In genomic region chr18:47870605-47871004, GRCh38 we compare ENCODE assay signal across 19 cellular contexts. TPM values are rescaled to one million over a fixed set of nuclear protein-coding genes. Genes with fewer than 3 reads are reported as not detected.
DNase-seq lines count a peak whose midpoint lies in the region; ATAC-seq and TF ChIP-seq lines count a peak whose summit lies in the region.
"Had no signal": no experiment of that assay in that cellular context is flagged by ENCODE, and none has a peak within 500 bp of the region (broad histone marks: within the 10 kb centered on the region; RNA-seq: fewer than 3 reads in every experiment).

No MANE protein-coding gene starts in this region.

- peak overlapping the region; percentile 27 for H3K27ac Mint-ChIP-seq in MCF 10A (ENCODE audit: low read depth, unreplicated experiment)
- H3K27ac Mint-ChIP-seq: H9 had no signal

- no peak overlapping the region for H3K4me2 ChIP-seq in OCI-LY7 (ENCODE audit: low read length)

- H3K79me2 ChIP-seq in OCI-LY7 (ENCODE audit: insufficient read depth, low read depth, low read length), result no peaks in the 10 kb centered on the region

- CTCF ChIA-PET in MCF 10A (lab: Yijun Ruan, JAX) (interaction anchor here (0.6 to 1.5 kb wide), 4 partner anchors 23 to 527 kb away, joined by 3 to 4 read pairs (median 3); no protein-coding TSS in a partner anchor), OCI-LY7 (lab: Charles Lee; ENCODE audit: unreplicated experiment) (no interaction called here)

- BruUV-seq in MCF 10A (replicated peaks; lab: Mats Ljungman, UMichigan) (no TSS peak), OCI-LY7 (replicated peaks; lab: Mats Ljungman, UMichigan) (no TSS peak)

- DNase-seq in MCF 10A (ENCODE audit: unreplicated experiment) (no peak), breast epithelium (ENCODE audit: low spot score in 2 of 2) (no peak), OCI-LY7 (ENCODE audit: low spot score) (no peak), epithelial cell of esophagus (ENCODE audit: low read depth) (peak; percentile 65), pons (ENCODE audit: low spot score) (no peak)
- DNase-seq in activated effector memory CD4-positive, alpha-beta T cell treated with anti-CD3 and anti-CD28 coated beads, Interleukin-2, amount 50 U/mL, for 16 hours, result no peak
- DNase-seq: activated T-cell treated with anti-CD3 and anti-CD28 coated beads, Interleukin-2, amount 50 U/mL, for 4 hours; DMS79; erythroblast; H9; kidney glomerular epithelial cell; mesendoderm; MV-4-11; NCI-H1930; NCI-H510A; NK-92 treated with Interleukin-12 subunit alpha and Interleukin-12 subunit beta, amount 100 ng/mL, for 24 hours; stimulated activated CD4-positive, alpha-beta T cell treated with anti-CD3 and anti-CD28 coated beads, Interleukin-12 subunit alpha, Interleukin-12 subunit beta, amount 100 ng/mL, for 4 hours; testis had no signal

- H3K9me2 ChIP-seq in OCI-LY7 (ENCODE audit: insufficient read depth, low read length), result no peaks in the 10 kb centered on the region

- H3K4me1 Mint-ChIP-seq in MCF 10A (ENCODE audit: insufficient read depth, unreplicated experiment), result peaks cover 6% of the 10 kb centered on the region

- H3K4me3 Mint-ChIP-seq in MCF 10A (ENCODE audit: unreplicated experiment), result no peak overlapping the region
- H3K4me3 Mint-ChIP-seq: activated T-cell treated with anti-CD3 and anti-CD28 coated beads, Interleukin-2, amount 50 U/mL, for 4 hours; H9 had no signal

- H3K36me3 ChIP-seq in breast epithelium, result no peaks in the 10 kb centered on the region
- peaks cover 21% of the 10 kb centered on the region for H3K36me3 ChIP-seq in OCI-LY7 (ENCODE audit: insufficient read depth, low read length)

- no peak for TF ChIP-seq CTCF in MCF 10A (IDR thresholded peaks at IDR 0.05; ENCODE audit: unreplicated experiment)
- no peak for TF ChIP-seq CTCF in breast epithelium (IDR thresholded peaks at IDR 0.05)
- peak; percentile 39; the same call in 1 of the 2 replicates for TF ChIP-seq CTCF in OCI-LY7 (conservative IDR thresholded peaks at IDR 0.05; ENCODE audit: low read length)
- no peak for TF ChIP-seq CTCF in epithelial cell of esophagus (IDR thresholded peaks at IDR 0.05; ENCODE audit: insufficient read depth, low read depth, low read length, missing control alignments)

- H2AFZ ChIP-seq in OCI-LY7 (ENCODE audit: low read length), result no peak overlapping the region

- H3K27ac ChIP-seq in breast epithelium (no peak overlapping the region), OCI-LY7 (ENCODE audit: low read depth, low read length, poor library complexity, severe bottlenecking) (no peak overlapping the region)
- H3K27ac ChIP-seq: testis had no signal

- no peaks in the 10 kb centered on the region for H3K4me1 ChIP-seq in breast epithelium
- H3K4me1 ChIP-seq in OCI-LY7 (ENCODE audit: insufficient read depth, low read length, poor library complexity, severe bottlenecking), result no peaks in the 10 kb centered on the region

- TF ChIP-seq POLR2A in breast epithelium (IDR thresholded peaks at IDR 0.05), result no peak

- POLR2A ChIA-PET in MCF 10A (lab: Yijun Ruan, JAX) (interaction anchor here (1.7 kb wide), 1 partner anchor 52 kb away, joined by 4 read pairs; no protein-coding TSS in a partner anchor), OCI-LY7 (lab: Charles Lee) (interaction anchor here (0.8 kb wide), 1 partner anchor 105 kb away, joined by 3 read pairs; no protein-coding TSS in a partner anchor)

- peaks cover 42% of the 10 kb centered on the region for H3K36me3 Mint-ChIP-seq in MCF 10A (ENCODE audit: insufficient read depth, unreplicated experiment)

- H3K4me3 ChIP-seq in breast epithelium (no peak overlapping the region), OCI-LY7 (ENCODE audit: low read depth, low read length, poor library complexity, severe bottlenecking) (no peak overlapping the region), epithelial cell of esophagus (ENCODE audit: low read length) (no peak overlapping the region)
- H3K4me3 ChIP-seq: testis had no signal

- H3K9me3 Mint-ChIP-seq in MCF 10A (ENCODE audit: unreplicated experiment), result no peaks in the 10 kb centered on the region
- H3K9me3 Mint-ChIP-seq: activated T-cell treated with anti-CD3 and anti-CD28 coated beads, Interleukin-2, amount 50 U/mL, for 4 hours; H9 had no signal

- H3K9me3 ChIP-seq in breast epithelium, result no peaks in the 10 kb centered on the region
- no peaks in the 10 kb centered on the region for H3K9me3 ChIP-seq in OCI-LY7 (ENCODE audit: low read length)
- H3K9me3 ChIP-seq: testis had no signal

- H3K27me3 ChIP-seq in breast epithelium, result no peaks in the 10 kb centered on the region
- H3K27me3 ChIP-seq: testis had no signal

- intact Hi-C loops in MCF 10A (cut with micrococcal nuclease), result no loop called here
- intact Hi-C loops in breast epithelium (cut with DNase I; ENCODE audit: low total_unique reads), result no loop called here
- intact Hi-C loops in OCI-LY7 (cut with micrococcal nuclease; ENCODE audit: unreplicated experiment), result no loop called here

- no peak for ATAC-seq in HG02763 (IDR thresholded peaks at IDR 0.05; ENCODE audit: unreplicated experiment)

- 0 out of 2 replicates have a peak, but pooled peaks cover 4% of the 10 kb centered on the region for H4K20me1 ChIP-seq in OCI-LY7 (ENCODE audit: insufficient read depth, low read length)

- no peaks in the 10 kb centered on the region for H3K27me3 Mint-ChIP-seq in MCF 10A (ENCODE audit: insufficient read depth, unreplicated experiment)

RNA-seq across cellular contexts. Expression of gene SMAD2, which starts 59.9 kb away (rescaled TPM):
- total RNA-seq in MCF 10A (2022) (148 and 167 TPM in 2 replicates), breast epithelium (100 to 1,000 TPM in 1 of 3 donors, 10 to 100 TPM in 2; 35.1 to 101 (median 73.6) TPM), OCI-LY7 (2022) (81.1 and 84.8 TPM in 2 replicates)
- total RNA-seq in OCI-LY7 (2014; rRNA removed; shearing (Covaris generic)), result 40.4 and 46.8 TPM in 2 replicates
